10 cellular contexts compared by ENCODE assay signal in the genomic region with DNA sequence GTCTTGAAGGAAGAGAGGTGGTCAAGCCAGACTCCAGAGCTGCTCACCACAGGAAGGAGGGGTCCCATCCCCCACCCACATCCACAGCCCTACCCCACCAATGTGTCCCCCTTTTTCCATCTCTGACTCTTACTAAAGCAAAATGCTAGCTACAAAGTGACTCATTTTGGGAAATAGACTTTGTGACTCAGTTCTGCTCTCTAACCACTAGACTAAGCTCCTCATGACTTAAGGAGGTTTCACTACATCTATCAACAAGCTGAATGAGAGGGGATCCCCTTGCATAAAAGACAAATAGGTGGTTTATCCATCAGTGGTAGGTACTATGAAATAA. TPM values are rescaled to one million over a fixed set of nuclear protein-coding genes. Genes with fewer than 3 reads are reported as not detected.
DNase-seq lines count a peak whose midpoint lies in the region; ATAC-seq and TF ChIP-seq lines count a peak whose summit lies in the region.
"Had no signal": no experiment of that assay in that cellular context is flagged by ENCODE, and none has a peak within 500 bp of the region (broad histone marks: within the 10 kb centered on the region; RNA-seq: fewer than 3 reads in every experiment).

No MANE protein-coding gene starts in this region.

- H3K4me1 Mint-ChIP-seq in activated CD4-positive, alpha-beta memory T cell treated with anti-CD3 and anti-CD28 coated beads for 36 hours (ENCODE audit: low read depth) = peaks cover 24% of the 10 kb centered on the region

- no peak overlapping the region for H3K4me3 Mint-ChIP-seq in activated CD4-positive, alpha-beta memory T cell treated with anti-CD3 and anti-CD28 coated beads for 36 hours

- intact Hi-C loops in activated CD4-positive, alpha-beta memory T cell treated with anti-CD3 and anti-CD28 coated beads for 36 hours (cut with micrococcal nuclease) = loop anchor here (1.0 to 5.0 kb wide), 6 partner anchors 9 to 604 kb away; a partner anchor contains a TSS
- intact Hi-C loops in A673 (cut with micrococcal nuclease; ENCODE audit: unreplicated experiment) = no loop called here

- POLR2A ChIA-PET in activated CD4-positive, alpha-beta memory T cell treated with anti-CD3 and anti-CD28 coated beads for 36 hours (lab: Charles Lee) = interaction anchor here (0.6 to 1.8 kb wide), 6 partner anchors 9 to 449 kb away, joined by 3 to 13 read pairs (median 6); no protein-coding TSS in a partner anchor
- POLR2A ChIA-PET in A673 (lab: Charles Lee; ENCODE audit: low non-redundant PET) = no interaction called here

- no peaks in the 10 kb centered on the region for H3K9me3 ChIP-seq in A673 (ENCODE audit: low read depth, low read length, poor library complexity, severe bottlenecking)
- H3K9me3 ChIP-seq: SJSA1 had no signal

- no peaks in the 10 kb centered on the region for H3K4me1 ChIP-seq in A673 (ENCODE audit: insufficient read depth, low read length, poor library complexity, severe bottlenecking)

- H3K27me3 Mint-ChIP-seq in activated CD4-positive, alpha-beta memory T cell treated with anti-CD3 and anti-CD28 coated beads for 36 hours = peaks cover 33% of the 10 kb centered on the region

- H3K36me3 Mint-ChIP-seq in activated CD4-positive, alpha-beta memory T cell treated with anti-CD3 and anti-CD28 coated beads for 36 hours = no peaks in the 10 kb centered on the region

- peak; percentile 48 to 50 for DNase-seq in stimulated activated CD4-positive, alpha-beta T cell treated with anti-CD3 and anti-CD28 coated beads, Interleukin-2, amount 100 ng/mL, for 24 hours
- no peak for DNase-seq in stimulated activated CD4-positive, alpha-beta T cell treated with anti-CD3 and anti-CD28 coated beads, Interleukin-4, amount 100 ng/mL, for 4 hours
- DNase-seq in activated CD4-positive, alpha-beta memory T cell treated with anti-CD3 and anti-CD28 coated beads for 36 hours = peak; percentile 77
- DNase-seq in stromal cell of bone marrow (ENCODE audit: low read depth) (peak; percentile 48), A673 (ENCODE audit: low spot score) (no peak), T1000 (lab: John Stamatoyannopoulos, UW) (no peak), D341Med (ENCODE audit: low spot score) (no peak)
- DNase-seq: DND-41 had no signal

- CTCF ChIA-PET in activated CD4-positive, alpha-beta memory T cell treated with anti-CD3 and anti-CD28 coated beads for 36 hours (lab: Charles Lee) = interaction anchor here (0.7 to 2.6 kb wide), 8 partner anchors 11 to 244 kb away, joined by 3 to 12 read pairs (median 4); no protein-coding TSS in a partner anchor
- CTCF ChIA-PET in A673 (lab: Charles Lee) = no interaction called here

- no peak overlapping the region for H3K27ac ChIP-seq in A673 (ENCODE audit: low read depth, low read length, poor library complexity, severe bottlenecking)
- H3K27ac ChIP-seq: SJSA1 had no signal

- no peak overlapping the region for H3K27ac Mint-ChIP-seq in activated CD4-positive, alpha-beta memory T cell treated with anti-CD3 and anti-CD28 coated beads for 36 hours

- peak; percentile 97 for ATAC-seq in HG02981 (IDR thresholded peaks at IDR 0.05; ENCODE audit: unreplicated experiment)

- H3K36me3 ChIP-seq in A673 (ENCODE audit: insufficient read depth, low read length, poor library complexity, severe bottlenecking) = no peaks in the 10 kb centered on the region
- H3K36me3 ChIP-seq: SJSA1 had no signal

- H3K4me3 ChIP-seq in A673 (ENCODE audit: low read depth, low read length, poor library complexity, severe bottlenecking) = no peak overlapping the region
- H3K4me3 ChIP-seq: SJSA1 had no signal

- peaks cover 3% of the 10 kb centered on the region for H3K27me3 ChIP-seq in A673 (replicated peaks; ENCODE audit: insufficient read depth, low read depth, low read length, poor library complexity)
- H3K27me3 ChIP-seq: SJSA1 had no signal

- TF ChIP-seq CTCF in A673 (conservative IDR thresholded peaks at IDR 0.05; ENCODE audit: low read depth, low read length) = no peak

- BruUV-seq in A673 (replicated peaks; lab: Mats Ljungman, UMichigan) = no TSS peak

- no peaks in the 10 kb centered on the region for H3K9me3 Mint-ChIP-seq in activated CD4-positive, alpha-beta memory T cell treated with anti-CD3 and anti-CD28 coated beads for 36 hours

RNA-seq across cellular contexts. Expression of a gene that starts 35.1 kb away (rescaled TPM):
- under 1 TPM; 0.36 to 0.52 TPM for total RNA-seq in activated CD4-positive, alpha-beta memory T cell treated with anti-CD3 and anti-CD28 coated beads for 36 hours
- total RNA-seq in A673 (2021) = not detected in 2 replicates

Comparison
In these comparisons a context has a peak if more than half of its experiments do, and no peak if none do; other contexts are left out.
1. DNase-seq: peak in stimulated activated CD4-positive, alpha-beta T cell treated with anti-CD3 and anti-CD28 coated beads, Interleukin-2, amount 100 ng/mL, for 24 hours (2 of 2), activated CD4-positive, alpha-beta memory T cell treated with anti-CD3 and anti-CD28 coated beads for 36 hours (single experiment) and stromal cell of bone marrow (single experiment); none in stimulated activated CD4-positive, alpha-beta T cell treated with anti-CD3 and anti-CD28 coated beads, Interleukin-4, amount 100 ng/mL, for 4 hours (0 of 2), A673 (single experiment), T1000 (single experiment) and D341Med (single experiment).